Comparison of ENCODE assay signal across 8 cellular contexts in genomic region chr1:65066766-65067490, GRCh38.
DNase-seq lines count a peak whose midpoint lies in the region; ATAC-seq and TF ChIP-seq lines count a peak whose summit lies in the region.

No MANE protein-coding gene starts in this region.

- POLR2A ChIA-PET in activated CD4-positive, alpha-beta memory T cell treated with anti-CD3 and anti-CD28 coated beads for 36 hours (lab: Charles Lee) = interaction anchor here (1.2 kb wide), 1 partner anchor 82 kb away, joined by 9 read pairs; the partner anchor contains the start of gene AK4

- peaks cover 60% of the 10 kb centered on the region for H3K4me1 Mint-ChIP-seq in activated CD4-positive, alpha-beta memory T cell treated with anti-CD3 and anti-CD28 coated beads for 36 hours (ENCODE audit: low read depth)

- peak; percentile 51 for ATAC-seq in HG02642 (IDR thresholded peaks at IDR 0.05; ENCODE audit: poor library complexity, unreplicated experiment)

- intact Hi-C loops in activated CD4-positive, alpha-beta memory T cell treated with anti-CD3 and anti-CD28 coated beads for 36 hours (cut with micrococcal nuclease) = loop anchor here (1.0 to 10.0 kb wide), 11 partner anchors 66 to 1868 kb away; partner anchors contain the start of genes EFCAB7, ITGB3BP, PGM1 and RAVER2
- intact Hi-C loops in dorsolateral prefrontal cortex (cut with DNase I) (loop anchor here (2.0 to 10.0 kb wide), 10 partner anchors 64 to 1858 kb away; partner anchors contain the start of genes JAK1 (in 2 of the 2), DNAI4 (in 1 of the 2), LEPR (in 1 of the 2) and LEPROT (in 1 of the 2)), lower leg skin (cut with DNase I; ENCODE audit: low total_unique reads) (no loop called here)

- TF ChIP-seq CTCF in dorsolateral prefrontal cortex (IDR thresholded peaks at IDR 0.05 in 54 of 56, conservative IDR thresholded peaks at IDR 0.05 in 2 of 56; ENCODE audit: low read depth in 1 of 56, partially characterized antibody in 56 of 56) (peak in 9 of 56 donors; percentile 6 to 35 (median 15)), lower leg skin (IDR thresholded peaks at IDR 0.05) (no peak)

- CTCF ChIA-PET in activated CD4-positive, alpha-beta memory T cell treated with anti-CD3 and anti-CD28 coated beads for 36 hours (lab: Charles Lee) = interaction anchor here (4.9 kb wide), 1 partner anchor 9 kb away, joined by 56 read pairs; no protein-coding TSS in a partner anchor

- WGBS in lower leg skin, 2 donors = 0 to 3% methylated on average over 16 to 21 of the region's 101 CpGs

- H3K27ac Mint-ChIP-seq in activated CD4-positive, alpha-beta memory T cell treated with anti-CD3 and anti-CD28 coated beads for 36 hours = peak overlapping the region; percentile 78

- H3K27ac ChIP-seq in dorsolateral prefrontal cortex = peak overlapping the region; percentile 93 to 100 (median 100)

- peak in 1 of 2 donors; percentile 87 for TF ChIP-seq POLR2A in lower leg skin (IDR thresholded peaks at IDR 0.05)

- no peaks in the 10 kb centered on the region for H3K27me3 Mint-ChIP-seq in activated CD4-positive, alpha-beta memory T cell treated with anti-CD3 and anti-CD28 coated beads for 36 hours

- H3K27me3 ChIP-seq in dorsolateral prefrontal cortex = no peaks in the 10 kb centered on the region

- peak overlapping the region; percentile 89 for H3K4me3 Mint-ChIP-seq in activated CD4-positive, alpha-beta memory T cell treated with anti-CD3 and anti-CD28 coated beads for 36 hours

- peak overlapping the region; percentile 87 for H3K4me3 ChIP-seq in GM08714 (ENCODE audit: low read length)
- H3K4me3 ChIP-seq in dorsolateral prefrontal cortex = peak overlapping the region; percentile 55 to 97 (median 89)
- H3K4me3 ChIP-seq in lower leg skin (ENCODE audit: low read depth, poor library complexity, severe bottlenecking) = peak overlapping the region; percentile 70

- peak; percentile 41 for DNase-seq in NCI-H446 treated with DMSO at 0.1 percent for 48 hours (lab: John Stamatoyannopoulos, UW)
- DNase-seq in activated CD4-positive, alpha-beta memory T cell treated with anti-CD3 and anti-CD28 coated beads for 36 hours = peak; percentile 77
- peak; percentile 79 to 88 (median 87) for DNase-seq in dorsolateral prefrontal cortex
- DNase-seq in lower leg skin (ENCODE audit: low spot score in 2 of 2) = peak; percentile 96 to 99
- peak; percentile 73 for DNase-seq in stimulated activated CD4-positive, alpha-beta T cell treated with anti-CD3 and anti-CD28 coated beads, Interleukin-4, amount 100 ng/mL, for 24 hours
- no peak for DNase-seq in GM19240 (ENCODE audit: insufficient read length, low spot score)

- peaks cover 3% of the 10 kb centered on the region for H3K36me3 Mint-ChIP-seq in activated CD4-positive, alpha-beta memory T cell treated with anti-CD3 and anti-CD28 coated beads for 36 hours

- H3K9me3 Mint-ChIP-seq in activated CD4-positive, alpha-beta memory T cell treated with anti-CD3 and anti-CD28 coated beads for 36 hours = no peaks in the 10 kb centered on the region
